8 cellular contexts compared by ENCODE assay signal in genomic region chr6:37432590-37432915, GRCh38. TPM values are rescaled to one million over a fixed set of nuclear protein-coding genes. Genes with fewer than 3 reads are reported as not detected.
A peak's percentile ranks its signal among the peaks of the same experiment; 100 is the strongest.
DNase-seq lines count a peak whose midpoint lies in the region; ATAC-seq, FAIRE-seq and TF ChIP-seq lines count a peak whose summit lies in the region.

No MANE protein-coding gene starts in this region.

- H3K4me1 Mint-ChIP-seq in Calu3 (ENCODE audit: low read depth, unreplicated experiment) (peaks cover 28% of the 10 kb centered on the region), MCF 10A (ENCODE audit: insufficient read depth, unreplicated experiment) (peaks cover 25% of the 10 kb centered on the region)

- TSS peak; percentile 98 for BruUV-seq in Calu3 (replicated peaks; lab: Mats Ljungman, UMichigan)
- TSS peak; percentile 75 for BruUV-seq in MCF 10A (replicated peaks; lab: Mats Ljungman, UMichigan)

- peak overlapping the region; percentile 96 to 98 for H3K27ac ChIP-seq in lung (ENCODE audit: low read depth in 1 of 2, low read length in 1 of 2)

- H3K27ac Mint-ChIP-seq in Calu3 (ENCODE audit: unreplicated experiment): peak overlapping the region; percentile 75
- peak overlapping the region; percentile 94 for H3K27ac Mint-ChIP-seq in MCF 10A (ENCODE audit: low read depth, unreplicated experiment)

- H3K9me3 ChIP-seq in lung (ENCODE audit: control insufficient read depth in 2 of 2, insufficient read depth in 1 of 2, low read length in 1 of 2): no peaks in the 10 kb centered on the region

- TF ChIP-seq CTCF in Calu3 (IDR thresholded peaks at IDR 0.05; ENCODE audit: unreplicated experiment): no peak
- no peak for TF ChIP-seq CTCF in MCF 10A (IDR thresholded peaks at IDR 0.05; ENCODE audit: unreplicated experiment)
- no peak for TF ChIP-seq CTCF in lung (IDR thresholded peaks at IDR 0.05; ENCODE audit: control extremely low read depth, extremely low read depth)

- H3K27me3 ChIP-seq in lung (ENCODE audit: control insufficient read depth, insufficient read depth): no peaks in the 10 kb centered on the region

- peaks cover 11 to 16% of the 10 kb centered on the region in 2 donors for H3K36me3 ChIP-seq in lung (ENCODE audit: control insufficient read depth in 2 of 2, insufficient read depth in 2 of 2, low read length in 2 of 2)

- peaks cover 12% of the 10 kb centered on the region for H3K27me3 Mint-ChIP-seq in Calu3 (ENCODE audit: unreplicated experiment)
- H3K27me3 Mint-ChIP-seq in MCF 10A (ENCODE audit: insufficient read depth, unreplicated experiment): peaks cover 20% of the 10 kb centered on the region

- intact Hi-C loops in Calu3 (cut with micrococcal nuclease; ENCODE audit: unreplicated experiment): loop anchor here (5.0 kb wide), 1 partner anchor 50 kb away; no protein-coding TSS in a partner anchor
- intact Hi-C loops in MCF 10A (cut with micrococcal nuclease): no loop called here

- CTCF ChIA-PET in Calu3 (lab: Charles Lee) (interaction anchor here (0.9 kb wide), 1 partner anchor 110 kb away, joined by 3 read pairs; no protein-coding TSS in a partner anchor), MCF 10A (lab: Yijun Ruan, JAX) (interaction anchor here (1.1 kb wide), 2 partner anchors 80 to 256 kb away, joined by 3 read pairs; no protein-coding TSS in a partner anchor)

- no peak for FAIRE-seq in urothelium cell line (lab: Jason Lieb, UNC)

- 11 to 15% methylated on average over 7 of the region's 7 CpGs for WGBS in lung, 2 donors

- H3K36me3 Mint-ChIP-seq in Calu3 (ENCODE audit: insufficient read depth, unreplicated experiment) (peaks cover 28% of the 10 kb centered on the region), MCF 10A (ENCODE audit: insufficient read depth, unreplicated experiment) (peaks cover 10% of the 10 kb centered on the region)

- H3K4me1 ChIP-seq in lung (ENCODE audit: control insufficient read depth in 2 of 2, insufficient read depth in 2 of 2, low read length in 2 of 2): peaks cover 3 to 6% of the 10 kb centered on the region in 2 donors

- H3K9me3 Mint-ChIP-seq in Calu3 (ENCODE audit: low read depth, unreplicated experiment) (no peaks in the 10 kb centered on the region), MCF 10A (ENCODE audit: unreplicated experiment) (no peaks in the 10 kb centered on the region)

- DNase-seq in Calu3 (no peak), MCF 10A (ENCODE audit: unreplicated experiment) (no peak), lung (ENCODE audit: low spot score) (no peak), urothelium cell line (ENCODE audit: low spot score) (peak; percentile 30), germinal center (ENCODE audit: low spot score) (no peak), ureter (ENCODE audit: low spot score) (no peak)

- H3K4me3 ChIP-seq in lung: peak overlapping the region; percentile 84

- ATAC-seq in HG03135 (IDR thresholded peaks at IDR 0.05; ENCODE audit: unreplicated experiment): peak; percentile 2
- ATAC-seq in lung (ENCODE audit: insufficient read depth, low FRiP score): no peak
- ATAC-seq in HG03378 (IDR thresholded peaks at IDR 0.05; ENCODE audit: unreplicated experiment): no peak

- POLR2A ChIA-PET in MCF 10A (lab: Yijun Ruan, JAX): interaction anchor here (0.6 to 3.0 kb wide), 20 partner anchors 11 to 260 kb away, joined by 3 to 32 read pairs (median 3); no protein-coding TSS in a partner anchor

- H3K4me3 Mint-ChIP-seq in Calu3 (ENCODE audit: low read depth, unreplicated experiment): peak overlapping the region; percentile 87
- peak overlapping the region; percentile 84 for H3K4me3 Mint-ChIP-seq in MCF 10A (ENCODE audit: unreplicated experiment)

RNA-seq across cellular contexts. Expression of gene CMTR1, which starts 0.5 kb away (rescaled TPM):
- total RNA-seq in Calu3 (2022): 50.3 and 62.5 TPM in 2 replicates
- total RNA-seq in MCF 10A (2022): 24.5 and 30.5 TPM in 2 replicates
- 10 to 100 TPM; 33.1 to 39.3 TPM for total RNA-seq in lung
- 10 to 100 TPM; 18.8 to 20.2 TPM for polyA plus RNA-seq in lung
- 44.5 TPM for total RNA-seq in ureter
